ENCODE assay signal across 24 cellular contexts in the genomic region with DNA sequence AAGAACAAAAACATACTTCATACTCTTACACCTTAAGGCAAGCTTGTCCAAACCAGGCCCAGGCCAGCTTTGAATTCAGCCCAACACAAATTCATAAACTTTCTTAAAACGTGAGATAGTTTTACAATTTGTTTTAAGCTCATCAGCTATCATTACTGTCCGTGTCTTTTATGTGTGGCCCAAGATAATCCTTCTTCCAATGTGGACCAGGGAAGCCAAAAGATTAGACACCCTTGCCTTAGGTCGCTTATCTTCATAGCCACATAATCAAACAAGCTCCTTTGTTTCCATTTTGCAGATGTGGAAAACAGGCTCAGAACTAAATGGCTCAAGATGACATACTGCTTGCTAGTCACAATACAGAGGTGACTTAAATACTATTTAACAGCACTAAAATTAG. TPM values are rescaled to one million over a fixed set of nuclear protein-coding genes. Genes with fewer than 3 reads are reported as not detected.
DNase-seq lines count a peak whose midpoint lies in the region; ATAC-seq, FAIRE-seq and TF ChIP-seq lines count a peak whose summit lies in the region.
"Had no signal": no experiment of that assay in that cellular context is flagged by ENCODE, and none has a peak within 500 bp of the region (broad histone marks: within the 10 kb centered on the region; RNA-seq: fewer than 3 reads in every experiment).

No MANE protein-coding gene starts in this region.

- WGBS in K562 (ENCODE audit: insufficient coverage, low coverage, missing lambda C conversion rate), result 0% methylated on average over 3 of the region's 3 CpGs

- H3K9ac ChIP-seq in HUES6 (ENCODE audit: low read length), result no peak overlapping the region
- no peak overlapping the region for H3K9ac ChIP-seq in K562 (ENCODE audit: insufficient read depth in 1 of 2, low read depth in 2 of 2, low read length in 2 of 2)

- H3K27me3 Mint-ChIP-seq in nephron progenitor cell (ENCODE audit: low read depth, poor library complexity), result no peaks in the 10 kb centered on the region

- DNase-seq in A673 (ENCODE audit: low spot score), result no peak
- peak in 1 of 4 experiments; percentile 14 for DNase-seq in K562 (ENCODE audit: extremely low read depth in 1 of 4, low spot score in 3 of 4)
- DNase-seq in nephron progenitor cell, result no peak
- DNase-seq in activated CD8-positive, alpha-beta memory T cell treated with anti-CD3 and anti-CD28 coated beads, Interleukin-2, amount 50 U/mL, for 4 hours, result no peak
- no peak for DNase-seq in retina
- DNase-seq in activated T-cell treated with anti-CD3 and anti-CD28 coated beads, Interleukin-2, amount 50 U/mL, for 1 hour, result no peak
- DNase-seq: 8988T; CD4-positive, CD25-positive, alpha-beta regulatory T cell; COR-L47; GF-D8; H7; MM.1S; NCI-H1105; NCI-H1694; NCI-H226; NCI-H524; NCI-H82; PC-3; SIG-M5 had no signal

- H3K4me1 ChIP-seq in A673 (ENCODE audit: insufficient read depth, low read length, poor library complexity, severe bottlenecking), result peaks cover 40% of the 10 kb centered on the region
- H3K4me1 ChIP-seq in HUES6 (ENCODE audit: control insufficient read depth, insufficient read depth, low read length), result peaks cover 44% of the 10 kb centered on the region
- peaks cover 0 to 4% of the 10 kb centered on the region in 2 experiments; a peak in 2 of 5 replicates for H3K4me1 ChIP-seq in K562 (replicated peaks in 1 of 2; ENCODE audit: control insufficient read depth in 2 of 2, insufficient read depth in 2 of 2, low read length in 2 of 2)

- TF ChIP-seq CTCF in A673 (conservative IDR thresholded peaks at IDR 0.05; ENCODE audit: low read depth, low read length), result no peak
- no peak for TF ChIP-seq CTCF in K562 (IDR thresholded peaks at IDR 0.05 in 2 of 3, conservative IDR thresholded peaks at IDR 0.05 in 1 of 3; ENCODE audit: insufficient read depth in 2 of 3, low read depth in 1 of 3, low read length in 3 of 3)
- no peak for TF ChIP-seq CTCF in nephron progenitor cell (IDR thresholded peaks at IDR 0.05)

- peaks cover 5% of the 10 kb centered on the region for H3K36me3 ChIP-seq in A673 (ENCODE audit: insufficient read depth, low read length, poor library complexity, severe bottlenecking)
- peaks cover 53% of the 10 kb centered on the region for H3K36me3 ChIP-seq in HUES6 (ENCODE audit: control insufficient read depth, insufficient read depth, low read length)
- H3K36me3 ChIP-seq in K562 (ENCODE audit: control insufficient read depth, insufficient read depth, low read length), result no peaks in the 10 kb centered on the region

- H3K36me3 Mint-ChIP-seq in nephron progenitor cell (ENCODE audit: low read depth), result peaks cover 32% of the 10 kb centered on the region
- H3K36me3 Mint-ChIP-seq: CD4-positive, CD25-positive, alpha-beta regulatory T cell had no signal

- no peak for FAIRE-seq in K562 (lab: Jason Lieb, UNC)

- CTCF ChIA-PET in A673 (lab: Charles Lee), result interaction anchor here (0.5 kb wide), 1 partner anchor 242 kb away, joined by 9 read pairs; no protein-coding TSS in a partner anchor
- CTCF ChIA-PET in K562 (lab: Yijun Ruan, JAX; ENCODE audit: low intra/inter-chr PET ratio), result no interaction called here

- H3K79me2 ChIP-seq in K562 (ENCODE audit: control insufficient read depth, insufficient read depth, low read length), result no peaks in the 10 kb centered on the region

- no peak for TF ChIP-seq EP300 in K562 (IDR thresholded peaks at IDR 0.05; ENCODE audit: low read length)

- H3K4me2 ChIP-seq in K562 (ENCODE audit: insufficient read depth, low read length), result no peak overlapping the region

- H3K4me1 Mint-ChIP-seq in nephron progenitor cell, result peaks cover 80% of the 10 kb centered on the region

- H3K4me3 ChIP-seq in A673 (ENCODE audit: low read depth, low read length, poor library complexity, severe bottlenecking) (no peak overlapping the region), HUES6 (ENCODE audit: low read depth, low read length) (peak overlapping the region; percentile 74; the same call in 1 of the 2 replicates), K562 (no peak overlapping the region)

- POLR2A ChIA-PET in A673 (lab: Charles Lee; ENCODE audit: low non-redundant PET), result no interaction called here
- POLR2A ChIA-PET in K562 (lab: Yijun Ruan, JAX), result interaction anchor here (0.6 to 0.9 kb wide), 2 partner anchors 9 to 241 kb away, joined by 3 to 4 read pairs; no protein-coding TSS in a partner anchor

- H3K27ac ChIP-seq in A673 (ENCODE audit: low read depth, low read length, poor library complexity, severe bottlenecking) (peak overlapping the region; percentile 17), HUES6 (ENCODE audit: low read depth, low read length) (peak overlapping the region; percentile 99; the same call in 1 of the 2 replicates), K562 (ENCODE audit: extremely low read depth, low read depth, low read length) (no peak overlapping the region)
- H3K27ac ChIP-seq: RWPE1 had no signal

- TF ChIP-seq RAD21 in K562 (CRISPR knock-in tag; conservative IDR thresholded peaks at IDR 0.05 in 1 of 2, IDR thresholded peaks at IDR 0.05 in 1 of 2), result no peak

- ATAC-seq in K562 (no peak), GM21825 (IDR thresholded peaks at IDR 0.05; ENCODE audit: unreplicated experiment) (no peak)
- ATAC-seq: PC-3 had no signal

- no peaks in the 10 kb centered on the region for H3K9me3 ChIP-seq in A673 (ENCODE audit: low read depth, low read length, poor library complexity, severe bottlenecking)
- no peaks in the 10 kb centered on the region for H3K9me3 ChIP-seq in HUES6 (ENCODE audit: control insufficient read depth, insufficient read depth, low read depth, low read length)
- H3K9me3 ChIP-seq in K562 (replicated peaks; ENCODE audit: control insufficient read depth, insufficient read depth, low read depth, low read length), result no peaks in the 10 kb centered on the region

- H3K4me3 Mint-ChIP-seq in nephron progenitor cell, result peak overlapping the region; percentile 50
- H3K4me3 Mint-ChIP-seq: B cell; CD4-positive, CD25-positive, alpha-beta regulatory T cell had no signal

- H3K9me3 Mint-ChIP-seq in nephron progenitor cell, result no peaks in the 10 kb centered on the region

- TF ChIP-seq POLR2A in K562 (conservative IDR thresholded peaks at IDR 0.05), result no peak

- intact Hi-C loops in A673 (cut with micrococcal nuclease; ENCODE audit: unreplicated experiment), result loop anchor here (2.0 kb wide), 1 partner anchor 156 kb away; no protein-coding TSS in a partner anchor
- intact Hi-C loops in K562 (cut with micrococcal nuclease), result no loop called here

- H4K20me1 ChIP-seq in K562 (replicated peaks; ENCODE audit: control insufficient read depth, insufficient read depth, low read length), result no peaks in the 10 kb centered on the region

- in situ Hi-C loops in K562 (cut with MboI), result no loop called here

- no peak overlapping the region for H2AFZ ChIP-seq in K562 (ENCODE audit: low read depth, low read length)

- H3K27me3 ChIP-seq in A673 (replicated peaks; ENCODE audit: insufficient read depth, low read depth, low read length, poor library complexity) (no peaks in the 10 kb centered on the region), HUES6 (ENCODE audit: control insufficient read depth, insufficient read depth, low read length) (no peaks in the 10 kb centered on the region), K562 (ENCODE audit: control insufficient read depth in 2 of 2, insufficient read depth in 2 of 2, low read length in 2 of 2) (peaks cover 12 to 31% of the 10 kb centered on the region in 2 experiments; a peak in 4 of 5 replicates)

- peak overlapping the region; percentile 97 for H3K27ac Mint-ChIP-seq in nephron progenitor cell
- H3K27ac Mint-ChIP-seq: B cell; CD4-positive, CD25-positive, alpha-beta regulatory T cell had no signal

- H3K9me1 ChIP-seq in K562 (ENCODE audit: control insufficient read depth, insufficient read depth, low read length), result no peaks in the 10 kb centered on the region

- BruUV-seq in A673 (replicated peaks; lab: Mats Ljungman, UMichigan) (no TSS peak), K562 (replicated peaks; lab: Mats Ljungman, UMichigan) (no TSS peak)

RNA-seq across cellular contexts. Expression of a gene that starts 6.0 kb away (rescaled TPM):
- total RNA-seq in A673 (2021) (17.7 and 18.4 TPM in 2 replicates), K562 (2014; rRNA removed) (not detected in 2 replicates), K562 (2014; rRNA removed; fragmentation: Illumina TruSeq; extraction: Trizol) (not detected in 2 replicates), K562 (2015; rRNA removed; fragmentation: Illumina TruSeq; extraction: Trizol) (not detected in 2 replicates), K562 (2021) (0.07 and 0.11 TPM in 2 replicates)
- not detected in 2 replicates for total RNA-seq in K562 (2011; cell fraction: chromatin; rRNA removed; ENCODE audit: low replicate concordance)
- not detected in 2 replicates for total RNA-seq in K562 (2011; cell fraction: nucleolus; rRNA removed)
- total RNA-seq in K562 (2011; cell fraction: nucleoplasm; rRNA removed), result not detected in 2 replicates
- polyA plus RNA-seq in K562 (2011; rRNA removed) (not detected in 2 replicates), K562 (2014; fragmentation: Illumina TruSeq; extraction: Trizol) (not detected in 2 replicates), K562 (2014; fragmentation: Nextera tagmentation; extraction: Ambion mirVana) (not detected), K562 (2014; rRNA removed) (0.03 TPM in 1 of 2 replicates, not detected in the other)
- polyA plus RNA-seq in K562 (2011; cell fraction: cytosol; rRNA removed), result not detected in 2 replicates
- polyA plus RNA-seq in K562 (2011; cell fraction: nucleus; rRNA removed), result not detected in 2 replicates
- polyA plus RNA-seq in K562 (2012), result 0.01 TPM in 1 of 2 replicates, not detected in the other
- polyA minus RNA-seq in K562 (2011; rRNA and poly(A)+ RNA removed), result not detected in 2 replicates
- 0.36 TPM in 1 of 2 replicates, not detected in the other for polyA minus RNA-seq in K562 (2011; cell fraction: cytosol; rRNA and poly(A)+ RNA removed)
- polyA minus RNA-seq in K562 (2011; cell fraction: nucleus; rRNA and poly(A)+ RNA removed), result 0.13 TPM in 1 of 2 replicates, not detected in the other
- total RNA-seq: B cell; CD4-positive, CD25-positive, alpha-beta regulatory T cell; LHCN-M2 had no signal
- polyA plus RNA-seq: CD4-positive, CD25-positive, alpha-beta regulatory T cell had no signal

RNA-seq across cellular contexts. Expression of a gene that starts 28.1 kb away (rescaled TPM):
- total RNA-seq in A673 (2021), result 31.2 and 34.8 TPM in 2 replicates
- total RNA-seq in K562 (2011; cell fraction: chromatin; rRNA removed; ENCODE audit: low replicate concordance), result 0.12 and 0.28 TPM in 2 replicates
- total RNA-seq in K562 (2011; cell fraction: nucleolus; rRNA removed), result 0.13 and 0.17 TPM in 2 replicates
- total RNA-seq in K562 (2011; cell fraction: nucleoplasm; rRNA removed), result 0.07 and 0.31 TPM in 2 replicates
- 0.18 and 0.24 TPM in 2 replicates for total RNA-seq in K562 (2014; rRNA removed)
- 0.36 and 0.48 TPM in 2 replicates for total RNA-seq in K562 (2014; rRNA removed; fragmentation: Illumina TruSeq; extraction: Trizol)
- 0.15 and 0.22 TPM in 2 replicates for total RNA-seq in K562 (2015; rRNA removed; fragmentation: Illumina TruSeq; extraction: Trizol)
- 0.42 and 0.62 TPM in 2 replicates for total RNA-seq in K562 (2021)
- 0.05 and 0.29 TPM in 2 replicates for polyA plus RNA-seq in K562 (2011; rRNA removed)
- polyA plus RNA-seq in K562 (2011; cell fraction: cytosol; rRNA removed), result 0.09 and 0.19 TPM in 2 replicates
- polyA plus RNA-seq in K562 (2011; cell fraction: nucleus; rRNA removed), result 0.07 and 0.24 TPM in 2 replicates
- polyA plus RNA-seq in K562 (2012), result 0.06 and 0.25 TPM in 2 replicates
- 0.39 and 0.40 TPM in 2 replicates for polyA plus RNA-seq in K562 (2014; fragmentation: Illumina TruSeq; extraction: Trizol)
- under 1 TPM; 0.21 to 0.23 TPM for polyA plus RNA-seq in K562 (2014; fragmentation: Nextera tagmentation; extraction: Ambion mirVana)
- 0.32 and 0.46 TPM in 2 replicates for polyA plus RNA-seq in K562 (2014; rRNA removed)
- 0.03 and 0.32 TPM in 2 replicates for polyA minus RNA-seq in K562 (2011; rRNA and poly(A)+ RNA removed)
- polyA minus RNA-seq in K562 (2011; cell fraction: cytosol; rRNA and poly(A)+ RNA removed), result 0.27 and 0.29 TPM in 2 replicates
- polyA minus RNA-seq in K562 (2011; cell fraction: nucleus; rRNA and poly(A)+ RNA removed), result 0.11 and 0.13 TPM in 2 replicates

Comparison
In these comparisons a context has a peak if more than half of its experiments do, and no peak if none do; other contexts are left out.
1. RNA of a gene that starts 6.0 kb away (total RNA-seq): 17.7 to 18.4 TPM in A673; 0.07 to 0.11 TPM in K562; every median in the first group is over 10 times any median in the second.
2. RNA of a gene that starts 28.1 kb away (total RNA-seq): 31.2 to 34.8 TPM in A673; 0.07 to 0.62 TPM in K562; every median in the first group is over 10 times any median in the second.